Comparison of ENCODE assay signal across 1 cellular context in the genomic region with DNA sequence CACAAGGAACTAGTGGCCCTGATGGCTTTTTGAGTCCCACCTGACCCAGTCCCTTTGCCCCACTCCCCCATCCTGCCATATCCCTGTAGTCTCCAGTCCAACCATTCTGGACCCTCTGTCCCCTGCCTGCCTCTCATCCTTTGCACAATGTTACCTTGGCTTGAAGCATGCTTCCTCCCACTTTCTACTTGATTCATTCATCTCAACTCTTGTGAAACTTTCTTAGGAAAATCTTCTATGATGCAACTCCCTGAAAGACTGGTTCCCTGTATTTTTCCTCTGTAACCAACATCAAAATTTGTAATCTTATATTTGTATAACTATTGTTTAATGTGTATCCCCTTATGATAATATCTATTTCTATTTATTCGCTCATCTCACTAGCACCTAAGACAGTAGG.
TF ChIP-seq lines count a peak whose summit lies in the region.

No MANE protein-coding gene starts in this region.

TF ChIP-seq in IMR-90, 13 proteins besides CTCF, POLR2A, EP300 and RAD21 (continued from another document):
- TF ChIP-seq USF2 (IDR thresholded peaks at IDR 0.05; ENCODE audit: low read depth, low read length) (no peak), CEBPB (IDR thresholded peaks at IDR 0.05; ENCODE audit: low read depth, low read length) (0 out of 2 replicates have a peak, but pooled peaks have one; percentile 14)
